In the genomic region with DNA sequence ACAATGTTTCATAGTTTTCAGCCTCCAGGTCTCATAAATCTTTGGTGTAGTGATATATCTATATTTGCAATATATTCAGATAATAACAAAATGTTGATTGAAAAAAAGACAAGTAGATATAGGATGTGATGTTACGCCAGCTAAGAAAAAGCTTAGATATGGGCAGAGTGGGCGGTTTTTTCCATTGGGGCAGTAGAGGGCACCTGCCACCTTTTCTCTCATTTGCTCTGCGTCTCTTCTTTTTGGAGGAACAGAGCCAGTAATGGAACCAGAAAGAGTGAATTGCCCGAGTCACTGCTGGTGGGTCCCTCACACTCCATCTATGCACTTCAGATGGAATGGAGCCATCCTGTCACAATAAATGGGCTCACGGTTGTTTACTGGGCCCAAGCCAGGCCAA, we compare ENCODE assay signal across 1 cellular context.
TF ChIP-seq lines count a peak whose summit lies in the region.

No MANE protein-coding gene starts in this region.

TF ChIP-seq in H1, 55 proteins besides CTCF, POLR2A, EP300 and RAD21 (continued from another document):
- TF ChIP-seq TAF7 (optimal IDR thresholded peaks at IDR 0.05; ENCODE audit: borderline replicate concordance, low read depth, low read length) = no peak
- no peak for TF ChIP-seq CHD1 (IDR thresholded peaks at IDR 0.05; ENCODE audit: low read depth, low read length)
- TF ChIP-seq EZH2 (IDR thresholded peaks at IDR 0.05; ENCODE audit: low read depth, low read length, severe bottlenecking) = no peak
- TF ChIP-seq TCF12 (IDR thresholded peaks at IDR 0.05; ENCODE audit: low read depth, low read length) = no peak
- TF ChIP-seq GABPA (IDR thresholded peaks at IDR 0.05; ENCODE audit: borderline replicate concordance, insufficient read depth, low read length) = no peak
- TF ChIP-seq EGR1 (IDR thresholded peaks at IDR 0.05; ENCODE audit: borderline replicate concordance, low read depth, low read length) = no peak
